Comparison of ENCODE assay signal across 17 cellular contexts in genomic region chr7:158276414-158277218, GRCh38.
"Had no signal": no experiment of that assay in that cellular context is flagged by ENCODE, and none has a peak within 500 bp of the region (broad histone marks: within the 10 kb centered on the region; RNA-seq: fewer than 3 reads in every experiment).

No MANE protein-coding gene starts in this region.

- H3K4me1 ChIP-seq: body of pancreas, uterus had no signal

- H3K27ac Mint-ChIP-seq: activated naive CD4-positive, alpha-beta T cell treated with anti-CD3 and anti-CD28 coated beads, Interleukin-2, amount 50 U/mL, for 24 hours; dendritic cell treated with granulocyte-macrophage colony-stimulating factor and Interleukin-4, amounts not matched to agents 40 ng/mL and 50 ng/mL, for 4 days; immature natural killer cell; naive B cell; progenitor cell of endocrine pancreas had no signal

- H3K4me3 Mint-ChIP-seq: activated naive CD4-positive, alpha-beta T cell treated with anti-CD3 and anti-CD28 coated beads, Interleukin-2, amount 50 U/mL, for 24 hours; central memory CD8-positive, alpha-beta T cell; dendritic cell treated with granulocyte-macrophage colony-stimulating factor and Interleukin-4, amounts not matched to agents 40 ng/mL and 50 ng/mL, for 4 days; immature natural killer cell; naive B cell; stimulated activated naive CD8-positive, alpha-beta T cell treated with anti-CD3 and anti-CD28 coated beads, Interleukin-15, amount 100 ng/mL, for 72 hours had no signal

- H3K36me3 ChIP-seq: neutrophil, uterus had no signal

- H3K4me3 ChIP-seq: body of pancreas, smooth muscle cell, uterus had no signal

- H3K9me3 ChIP-seq: body of pancreas, neutrophil, uterus had no signal

- H3K27me3 Mint-ChIP-seq: activated naive CD4-positive, alpha-beta T cell treated with anti-CD3 and anti-CD28 coated beads, Interleukin-2, amount 50 U/mL, for 24 hours; central memory CD8-positive, alpha-beta T cell; dendritic cell treated with granulocyte-macrophage colony-stimulating factor and Interleukin-4, amounts not matched to agents 40 ng/mL and 50 ng/mL, for 4 days; naive B cell; progenitor cell of endocrine pancreas; stimulated activated naive CD8-positive, alpha-beta T cell treated with anti-CD3 and anti-CD28 coated beads, Interleukin-15, amount 100 ng/mL, for 72 hours had no signal

- H3K27ac ChIP-seq: body of pancreas, neutrophil, uterus had no signal

- H3K36me3 Mint-ChIP-seq: activated naive CD4-positive, alpha-beta T cell treated with anti-CD3 and anti-CD28 coated beads, Interleukin-2, amount 50 U/mL, for 24 hours; immature natural killer cell had no signal

- ATAC-seq: body of pancreas; SK-N-SH treated with all-trans-retinoic acid at 6 μM for 48 hours; stimulated activated naive CD8-positive, alpha-beta T cell treated with anti-CD3 and anti-CD28 coated beads, Interleukin-15, amount 100 ng/mL, for 72 hours had no signal

- H3K4me1 Mint-ChIP-seq: activated naive CD4-positive, alpha-beta T cell treated with anti-CD3 and anti-CD28 coated beads, Interleukin-2, amount 50 U/mL, for 24 hours; central memory CD8-positive, alpha-beta T cell; immature natural killer cell; naive B cell; stimulated activated naive CD8-positive, alpha-beta T cell treated with anti-CD3 and anti-CD28 coated beads, Interleukin-15, amount 100 ng/mL, for 72 hours had no signal

- H3K9me3 Mint-ChIP-seq: activated naive CD4-positive, alpha-beta T cell treated with anti-CD3 and anti-CD28 coated beads, Interleukin-2, amount 50 U/mL, for 24 hours; central memory CD8-positive, alpha-beta T cell; dendritic cell treated with granulocyte-macrophage colony-stimulating factor and Interleukin-4, amounts not matched to agents 40 ng/mL and 50 ng/mL, for 4 days; immature natural killer cell; stimulated activated naive CD8-positive, alpha-beta T cell treated with anti-CD3 and anti-CD28 coated beads, Interleukin-15, amount 100 ng/mL, for 72 hours had no signal

- DNase-seq: activated CD4-positive, alpha-beta T cell treated with anti-CD3 and anti-CD28 coated beads, Interleukin-2, amount 50 U/mL, for 48 hours; amniotic stem cell; effector memory CD4-positive, alpha-beta T cell; foreskin fibroblast; immature natural killer cell; naive B cell; right cardiac atrium; stimulated activated naive CD8-positive, alpha-beta T cell treated with anti-CD3 and anti-CD28 coated beads, Interleukin-15, amount 100 ng/mL, for 72 hours; uterus had no signal

- H3K27me3 ChIP-seq: body of pancreas, neutrophil, uterus had no signal
